In genomic region chr16:8377864-8378263, GRCh38 we compare ENCODE assay signal across 9 cellular contexts.
"Had no signal": no experiment of that assay in that cellular context is flagged by ENCODE, and none has a peak within 500 bp of the region (broad histone marks: within the 10 kb centered on the region; RNA-seq: fewer than 3 reads in every experiment).

No MANE protein-coding gene starts in this region.

- DNase-seq: GM23248, GOT3, H7, H9, HCEC 1CT, HFFc6 had no signal

- H3K9ac ChIP-seq: GM23248 had no signal

- H3K27ac ChIP-seq: GM23248 had no signal

- ATAC-seq: GM23338, HCT116 had no signal

- H3K4me2 ChIP-seq: GM23338 had no signal

- H2AFZ ChIP-seq: GM23248, GM23338 had no signal

- H3K9me3 ChIP-seq: HAP-1 had no signal

- H3K9me3 Mint-ChIP-seq: GM23338 had no signal

- H3K4me3 ChIP-seq: GM23248, GM23338, HAP-1 had no signal

- H3K4me3 Mint-ChIP-seq: GM23338, H9, HFFc6 had no signal

- H3K36me3 ChIP-seq: HAP-1 had no signal
